In the genomic region with DNA sequence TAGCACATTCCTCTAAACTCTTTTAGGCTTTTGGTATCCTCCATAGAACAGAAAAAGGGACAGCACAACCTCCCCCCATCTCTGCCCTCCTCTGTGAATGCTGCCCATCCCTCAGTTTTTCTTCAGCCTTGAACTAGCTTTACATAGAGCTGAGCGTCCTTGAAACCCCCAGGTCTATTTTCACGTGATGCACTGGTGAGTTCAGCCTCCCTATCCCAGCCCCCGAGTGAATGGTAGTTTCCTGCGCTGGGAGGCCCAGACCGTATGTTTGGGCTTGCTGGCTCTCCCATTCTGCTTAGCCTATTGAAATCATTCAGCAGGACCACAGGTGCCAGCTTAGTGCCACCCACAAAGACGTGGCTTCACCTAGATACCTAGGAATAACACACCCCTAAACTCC, we compare ENCODE assay signal across 21 cellular contexts. TPM values are rescaled to one million over a fixed set of nuclear protein-coding genes. Genes with fewer than 3 reads are reported as not detected.
DNase-seq lines count a peak whose midpoint lies in the region; ATAC-seq and TF ChIP-seq lines count a peak whose summit lies in the region.
"Had no signal": no experiment of that assay in that cellular context is flagged by ENCODE, and none has a peak within 500 bp of the region (broad histone marks: within the 10 kb centered on the region; RNA-seq: fewer than 3 reads in every experiment).

No MANE protein-coding gene starts in this region.

- peaks cover 11% of the 10 kb centered on the region for H3K27me3 Mint-ChIP-seq in activated naive CD8-positive, alpha-beta T cell treated with anti-CD3 and anti-CD28 coated beads, Interleukin-2, amount 50 U/mL, for 24 hours
- H3K27me3 Mint-ChIP-seq in activated naive CD8-positive, alpha-beta T cell treated with anti-CD3 and anti-CD28 coated beads for 36 hours, result peaks cover 15% of the 10 kb centered on the region
- H3K27me3 Mint-ChIP-seq in endothelial cell (ENCODE audit: unreplicated experiment), result peaks cover 9% of the 10 kb centered on the region

- H3K27me3 ChIP-seq in psoas muscle (ENCODE audit: insufficient read depth in 3 of 3, low read length in 2 of 3), result no peaks in the 10 kb centered on the region

- no peak overlapping the region for H3K27ac Mint-ChIP-seq in activated naive CD8-positive, alpha-beta T cell treated with anti-CD3 and anti-CD28 coated beads, Interleukin-2, amount 50 U/mL, for 24 hours
- no peak overlapping the region for H3K27ac Mint-ChIP-seq in activated naive CD8-positive, alpha-beta T cell treated with anti-CD3 and anti-CD28 coated beads for 36 hours
- H3K27ac Mint-ChIP-seq in endothelial cell (ENCODE audit: unreplicated experiment), result peak overlapping the region; percentile 6
- H3K27ac Mint-ChIP-seq: B cell; CD8-positive, alpha-beta T cell had no signal

- H3K4me1 Mint-ChIP-seq in activated naive CD8-positive, alpha-beta T cell treated with anti-CD3 and anti-CD28 coated beads, Interleukin-2, amount 50 U/mL, for 24 hours, result peaks cover 8% of the 10 kb centered on the region
- peaks cover 8% of the 10 kb centered on the region for H3K4me1 Mint-ChIP-seq in activated naive CD8-positive, alpha-beta T cell treated with anti-CD3 and anti-CD28 coated beads for 36 hours
- H3K4me1 Mint-ChIP-seq in endothelial cell (ENCODE audit: unreplicated experiment), result peaks cover 22% of the 10 kb centered on the region

- peaks cover 19% of the 10 kb centered on the region for H3K4me1 ChIP-seq in psoas muscle
- H3K4me1 ChIP-seq: Caco-2 had no signal

- peak overlapping the region; percentile 1 for H3K4me3 Mint-ChIP-seq in activated naive CD8-positive, alpha-beta T cell treated with anti-CD3 and anti-CD28 coated beads, Interleukin-2, amount 50 U/mL, for 24 hours
- no peak overlapping the region for H3K4me3 Mint-ChIP-seq in activated naive CD8-positive, alpha-beta T cell treated with anti-CD3 and anti-CD28 coated beads for 36 hours
- no peak overlapping the region for H3K4me3 Mint-ChIP-seq in endothelial cell (ENCODE audit: unreplicated experiment)
- H3K4me3 Mint-ChIP-seq: B cell; CD4-positive, CD25-positive, alpha-beta regulatory T cell; CD8-positive, alpha-beta T cell; H9 had no signal

- no peak for ATAC-seq in activated naive CD8-positive, alpha-beta T cell treated with anti-CD3 and anti-CD28 coated beads, Interleukin-2, amount 50 U/mL, for 24 hours
- no peak for ATAC-seq in psoas muscle
- ATAC-seq: CD8-positive, alpha-beta T cell; GM12878; HCT116 had no signal

- TF ChIP-seq CTCF in endothelial cell (IDR thresholded peaks at IDR 0.05; ENCODE audit: unreplicated experiment) (no peak), psoas muscle (IDR thresholded peaks at IDR 0.05) (no peak)

- 65 to 75% (median 68%) methylated on average over 6 of the region's 6 CpGs for whole genome bisulfite sequencing in psoas muscle, 3 donors

- no peaks in the 10 kb centered on the region for H3K36me3 ChIP-seq in psoas muscle (ENCODE audit: insufficient read depth in 1 of 2, low read depth in 1 of 2)
- H3K36me3 ChIP-seq: BLaER1 had no signal

- DNase-seq in activated naive CD8-positive, alpha-beta T cell treated with anti-CD3 and anti-CD28 coated beads, Interleukin-2, amount 50 U/mL, for 24 hours, result no peak
- DNase-seq in activated naive CD8-positive, alpha-beta T cell treated with anti-CD3 and anti-CD28 coated beads for 36 hours, result no peak
- DNase-seq in endothelial cell (ENCODE audit: low spot score) (no peak), psoas muscle (no peak), ecto neural progenitor cell (ENCODE audit: low spot score) (no peak)
- DNase-seq in stimulated activated CD4-positive, alpha-beta T cell treated with anti-CD3 and anti-CD28 coated beads, Interleukin-4, amount 100 ng/mL, for 1 hour, result no peak
- DNase-seq: Caco-2; CD4-positive, CD25-positive, alpha-beta regulatory T cell; CD8-positive, alpha-beta T cell; DMS79; EL; GDM1; GM23248; H9 had no signal

- no peaks in the 10 kb centered on the region for H3K9me3 ChIP-seq in psoas muscle
- H3K9me3 ChIP-seq: BLaER1, Caco-2 had no signal

- H3K36me3 Mint-ChIP-seq in activated naive CD8-positive, alpha-beta T cell treated with anti-CD3 and anti-CD28 coated beads, Interleukin-2, amount 50 U/mL, for 24 hours (ENCODE audit: low read depth), result no peaks in the 10 kb centered on the region
- no peaks in the 10 kb centered on the region for H3K36me3 Mint-ChIP-seq in activated naive CD8-positive, alpha-beta T cell treated with anti-CD3 and anti-CD28 coated beads for 36 hours
- H3K36me3 Mint-ChIP-seq in endothelial cell (ENCODE audit: low read depth, unreplicated experiment), result no peaks in the 10 kb centered on the region
- H3K36me3 Mint-ChIP-seq: CD8-positive, alpha-beta T cell had no signal

- H3K4me3 ChIP-seq in psoas muscle, result no peak overlapping the region
- H3K4me3 ChIP-seq: BLaER1, GM12878, GM23248 had no signal

- intact Hi-C loops in psoas muscle (cut with DNase I), result no loop called here

- H3K27ac ChIP-seq in psoas muscle, result peak overlapping the region; percentile 76
- H3K27ac ChIP-seq: 22Rv1, BLaER1, C4-2B, GM23248 had no signal

- no peaks in the 10 kb centered on the region for H3K9me3 Mint-ChIP-seq in activated naive CD8-positive, alpha-beta T cell treated with anti-CD3 and anti-CD28 coated beads, Interleukin-2, amount 50 U/mL, for 24 hours
- no peaks in the 10 kb centered on the region for H3K9me3 Mint-ChIP-seq in activated naive CD8-positive, alpha-beta T cell treated with anti-CD3 and anti-CD28 coated beads for 36 hours
- H3K9me3 Mint-ChIP-seq in endothelial cell (ENCODE audit: unreplicated experiment), result no peaks in the 10 kb centered on the region
- H3K9me3 Mint-ChIP-seq: CD4-positive, CD25-positive, alpha-beta regulatory T cell; CD8-positive, alpha-beta T cell; H9 had no signal

RNA-seq across cellular contexts. Expression of gene ZNF385C, which starts 22.5 kb away (rescaled TPM):
- total RNA-seq in activated naive CD8-positive, alpha-beta T cell treated with anti-CD3 and anti-CD28 coated beads for 36 hours, result 1 to 10 TPM in 1 of 2 experiments, under 1 TPM in 1; 0.92 to 1.2 TPM
- total RNA-seq in endothelial cell (ENCODE audit: unreplicated experiment) (1.3 TPM), psoas muscle (1 to 10 TPM in 3 of 4 donors, under 1 TPM in 1; 0.50 to 9.2 (median 1.1) TPM)
- under 1 TPM; 0.22 to 0.36 (median 0.32) TPM for polyA plus RNA-seq in psoas muscle
- total RNA-seq: CD4-positive, CD25-positive, alpha-beta regulatory T cell; GM12878; GM23248 had no signal
- polyA plus RNA-seq: AG04450, GM23248 had no signal

RNA-seq across cellular contexts. Expression of gene C17orf113, which starts 25.4 kb away (rescaled TPM):
- total RNA-seq in activated naive CD8-positive, alpha-beta T cell treated with anti-CD3 and anti-CD28 coated beads for 36 hours, result under 1 TPM; 0.23 to 0.40 TPM
- total RNA-seq in endothelial cell (ENCODE audit: unreplicated experiment) (1.6 TPM), psoas muscle (1 to 10 TPM in 2 of 4 donors, under 1 TPM in 2; 0.56 to 1.2 (median 0.82) TPM)
- under 1 TPM; 0.08 to 0.22 (median 0.12) TPM for polyA plus RNA-seq in psoas muscle
- total RNA-seq: GM23248 had no signal
- polyA plus RNA-seq: GM23248 had no signal

RNA-seq across cellular contexts. Expression of gene DHX58, which starts 36.7 kb away (rescaled TPM):
- 10 to 100 TPM; 23.5 to 24.9 TPM for total RNA-seq in activated naive CD8-positive, alpha-beta T cell treated with anti-CD3 and anti-CD28 coated beads for 36 hours
- total RNA-seq in endothelial cell (ENCODE audit: unreplicated experiment) (0.41 TPM), psoas muscle (1 to 10 TPM; 2.0 to 4.2 (median 3.1) TPM)
- polyA plus RNA-seq in psoas muscle, result 1 to 10 TPM; 1.3 to 2.8 (median 2.0) TPM

RNA-seq across cellular contexts. Expression of gene KAT2A, which starts 45.4 kb away (rescaled TPM):
- 10 to 100 TPM; 49.1 to 51.6 TPM for total RNA-seq in activated naive CD8-positive, alpha-beta T cell treated with anti-CD3 and anti-CD28 coated beads for 36 hours
- 22.8 TPM for total RNA-seq in endothelial cell (ENCODE audit: unreplicated experiment)
- total RNA-seq in psoas muscle, result 10 to 100 TPM; 12.3 to 35.3 (median 20.0) TPM
- 10 to 100 TPM; 20.9 to 23.5 (median 21.2) TPM for polyA plus RNA-seq in psoas muscle

RNA-seq across cellular contexts. Expression of gene HSPB9, which starts 46.8 kb away (rescaled TPM):
- under 1 TPM; 0.18 to 0.33 TPM for total RNA-seq in activated naive CD8-positive, alpha-beta T cell treated with anti-CD3 and anti-CD28 coated beads for 36 hours
- total RNA-seq in endothelial cell (ENCODE audit: unreplicated experiment), result not detected
- under 1 TPM in 1 of 4 donors, not detected in 3; 0.43 TPM for total RNA-seq in psoas muscle
- under 1 TPM in 2 of 3 donors, not detected in 1; 0.03 to 0.53 TPM for polyA plus RNA-seq in psoas muscle
- total RNA-seq: B cell; Caco-2; CD4-positive, CD25-positive, alpha-beta regulatory T cell; CD8-positive, alpha-beta T cell; GM12878; GM23248 had no signal
- polyA plus RNA-seq: AG04450 had no signal

Comparison
In these comparisons a context has a peak if more than half of its experiments do, and no peak if none do; other contexts are left out.
1. RNA of gene DHX58, which starts 36.7 kb away (total RNA-seq): 23.5 to 24.9 TPM in activated naive CD8-positive, alpha-beta T cell treated with anti-CD3 and anti-CD28 coated beads for 36 hours; 2.0 to 4.2 TPM in psoas muscle and 0.41 TPM in endothelial cell (single experiment); every median in the first group is over 4 times any median in the second.